ENCODE assay signal across 20 cellular contexts in genomic region chr15:84671211-84671610, GRCh38. TPM values are rescaled to one million over a fixed set of nuclear protein-coding genes. Genes with fewer than 3 reads are reported as not detected.
A peak's percentile ranks its signal among the peaks of the same experiment; 100 is the strongest.
DNase-seq lines count a peak whose midpoint lies in the region; ATAC-seq and TF ChIP-seq lines count a peak whose summit lies in the region.
"Had no signal": no experiment of that assay in that cellular context is flagged by ENCODE, and none has a peak within 500 bp of the region (broad histone marks: within the 10 kb centered on the region; RNA-seq: fewer than 3 reads in every experiment).

No MANE protein-coding gene starts in this region.

- H3K9ac ChIP-seq in fibroblast of lung (ENCODE audit: insufficient read depth, low read length), result no peak overlapping the region
- H3K9ac ChIP-seq: KMS-11 had no signal

- no peak for TF ChIP-seq CTCF in fibroblast of lung (conservative IDR thresholded peaks at IDR 0.05 in 1 of 2, IDR thresholded peaks at IDR 0.05 in 1 of 2; ENCODE audit: low read depth in 1 of 2, low read length in 2 of 2)

- no peak overlapping the region for H3K4me3 Mint-ChIP-seq in activated naive CD4-positive, alpha-beta T cell treated with anti-CD3 and anti-CD28 coated beads, Interleukin-2, amount 50 U/mL, for 24 hours
- no peak overlapping the region for H3K4me3 Mint-ChIP-seq in activated naive CD4-positive, alpha-beta T cell treated with anti-CD3 and anti-CD28 coated beads, Interleukin-2, amount 10 ng/mL, durations not matched to agents 7 days and 5 days
- no peak overlapping the region for H3K4me3 Mint-ChIP-seq in stimulated activated memory B cell treated with anti-CD40 and anti-IgM and Interleukin-4, amounts not matched to agents 10 μg/mL and 1 μg/mL and 100 μg/mL, for 72 hours
- H3K4me3 Mint-ChIP-seq: activated CD4-positive, alpha-beta T cell treated with anti-CD3 and anti-CD28 coated beads, Interleukin-2, amount 10 ng/mL, durations not matched to agents 7 days and 5 days had no signal

- H3K36me3 ChIP-seq in fibroblast of lung (ENCODE audit: control insufficient read depth, insufficient read depth, low read length), result no peaks in the 10 kb centered on the region

- peak overlapping the region; percentile 52 for H3K27ac Mint-ChIP-seq in activated naive CD4-positive, alpha-beta T cell treated with anti-CD3 and anti-CD28 coated beads, Interleukin-2, amount 50 U/mL, for 24 hours
- no peak overlapping the region for H3K27ac Mint-ChIP-seq in activated naive CD4-positive, alpha-beta T cell treated with anti-CD3 and anti-CD28 coated beads, Interleukin-2, amount 10 ng/mL, durations not matched to agents 7 days and 5 days
- peak overlapping the region; percentile 25 for H3K27ac Mint-ChIP-seq in stimulated activated memory B cell treated with anti-CD40 and anti-IgM and Interleukin-4, amounts not matched to agents 10 μg/mL and 1 μg/mL and 100 μg/mL, for 72 hours
- H3K27ac Mint-ChIP-seq: activated CD4-positive, alpha-beta T cell treated with anti-CD3 and anti-CD28 coated beads, Interleukin-2, amount 10 ng/mL, durations not matched to agents 7 days and 5 days had no signal

- H3K36me3 Mint-ChIP-seq in activated naive CD4-positive, alpha-beta T cell treated with anti-CD3 and anti-CD28 coated beads, Interleukin-2, amount 50 U/mL, for 24 hours, result peaks cover 9% of the 10 kb centered on the region
- H3K36me3 Mint-ChIP-seq in activated naive CD4-positive, alpha-beta T cell treated with anti-CD3 and anti-CD28 coated beads, Interleukin-2, amount 10 ng/mL, durations not matched to agents 7 days and 5 days, result peaks cover 57% of the 10 kb centered on the region
- H3K36me3 Mint-ChIP-seq in stimulated activated memory B cell treated with anti-CD40 and anti-IgM and Interleukin-4, amounts not matched to agents 10 μg/mL and 1 μg/mL and 100 μg/mL, for 72 hours, result peaks cover 52% of the 10 kb centered on the region

- H4K20me1 ChIP-seq in fibroblast of lung (ENCODE audit: control insufficient read depth, extremely low read depth, insufficient read depth, low read length), result no peaks in the 10 kb centered on the region

- H3K9me3 Mint-ChIP-seq in activated naive CD4-positive, alpha-beta T cell treated with anti-CD3 and anti-CD28 coated beads, Interleukin-2, amount 50 U/mL, for 24 hours, result no peaks in the 10 kb centered on the region
- H3K9me3 Mint-ChIP-seq in activated naive CD4-positive, alpha-beta T cell treated with anti-CD3 and anti-CD28 coated beads, Interleukin-2, amount 10 ng/mL, durations not matched to agents 7 days and 5 days, result no peaks in the 10 kb centered on the region
- no peaks in the 10 kb centered on the region for H3K9me3 Mint-ChIP-seq in stimulated activated memory B cell treated with anti-CD40 and anti-IgM and Interleukin-4, amounts not matched to agents 10 μg/mL and 1 μg/mL and 100 μg/mL, for 72 hours
- H3K9me3 Mint-ChIP-seq: activated CD4-positive, alpha-beta T cell treated with anti-CD3 and anti-CD28 coated beads, Interleukin-2, amount 10 ng/mL, durations not matched to agents 7 days and 5 days had no signal

- H2AFZ ChIP-seq in fibroblast of lung (ENCODE audit: low read length), result no peak overlapping the region

- peaks cover 10% of the 10 kb centered on the region for H3K4me1 ChIP-seq in fibroblast of lung (ENCODE audit: control insufficient read depth, extremely low read depth, insufficient read depth, low read length)
- H3K4me1 ChIP-seq: lower lobe of right lung had no signal

- DNase-seq in activated naive CD4-positive, alpha-beta T cell treated with anti-CD3 and anti-CD28 coated beads, Interleukin-2, amount 10 ng/mL, durations not matched to agents 7 days and 5 days, result no peak
- DNase-seq in RPMI7951 (ENCODE audit: low read depth), result peak; percentile 78
- peak; percentile 82 to 89 for DNase-seq in fibroblast of lung (ENCODE audit: low read depth in 2 of 2)
- no peak for DNase-seq in NCI-H128 (lab: John Stamatoyannopoulos, UW; ENCODE audit: unreplicated experiment)
- DNase-seq in G401 (ENCODE audit: low spot score), result no peak
- DNase-seq: activated CD4-positive, alpha-beta T cell treated with anti-CD3 and anti-CD28 coated beads, Interleukin-2, amount 10 ng/mL, durations not matched to agents 7 days and 5 days; activated naive CD4-positive, alpha-beta T cell; effector memory CD4-positive, alpha-beta T cell; GF-D8; hippocampal formation; lower lobe of right lung; NCI-H2029 treated with DMSO at 0.1 percent for 48 hours; NK-92 treated with Interleukin-12 subunit alpha and Interleukin-12 subunit beta, amount 100 ng/mL, for 24 hours; stimulated activated CD4-positive, alpha-beta T cell treated with anti-CD3 and anti-CD28 coated beads, Interleukin-15, amount 100 ng/mL, for 24 hours; stimulated activated CD8-positive, alpha-beta memory T cell treated with anti-CD3 and anti-CD28 coated beads, Interleukin-4, amount 100 ng/mL, for 48 hours had no signal

- H3K27me3 ChIP-seq in fibroblast of lung (ENCODE audit: control insufficient read depth, insufficient read depth, low read length), result no peaks in the 10 kb centered on the region

- CTCF ChIA-PET in activated naive CD4-positive, alpha-beta T cell treated with anti-CD3 and anti-CD28 coated beads, Interleukin-2, amount 10 ng/mL, durations not matched to agents 7 days and 5 days (lab: Charles Lee), result interaction anchor here (1.3 kb wide), 1 partner anchor 73 kb away, joined by 3 read pairs; no protein-coding TSS in a partner anchor

- H3K4me1 Mint-ChIP-seq in activated naive CD4-positive, alpha-beta T cell treated with anti-CD3 and anti-CD28 coated beads, Interleukin-2, amount 50 U/mL, for 24 hours, result peaks cover 35% of the 10 kb centered on the region
- peaks cover 4% of the 10 kb centered on the region for H3K4me1 Mint-ChIP-seq in activated naive CD4-positive, alpha-beta T cell treated with anti-CD3 and anti-CD28 coated beads, Interleukin-2, amount 10 ng/mL, durations not matched to agents 7 days and 5 days
- H3K4me1 Mint-ChIP-seq in stimulated activated memory B cell treated with anti-CD40 and anti-IgM and Interleukin-4, amounts not matched to agents 10 μg/mL and 1 μg/mL and 100 μg/mL, for 72 hours, result peaks cover 13% of the 10 kb centered on the region

- H3K9me3 ChIP-seq in fibroblast of lung (ENCODE audit: control insufficient read depth, insufficient read depth, low read depth, low read length), result no peaks in the 10 kb centered on the region
- H3K9me3 ChIP-seq: lower lobe of right lung had no signal

- H3K4me2 ChIP-seq in fibroblast of lung (ENCODE audit: extremely low read depth, insufficient read depth, low read length), result peak overlapping the region; percentile 32
- H3K4me2 ChIP-seq: KMS-11 had no signal

- in situ Hi-C loops in G401 (cut with HindIII; ENCODE audit: low sequenced_read_pairs), result no loop called here

- H3K27me3 Mint-ChIP-seq in activated naive CD4-positive, alpha-beta T cell treated with anti-CD3 and anti-CD28 coated beads, Interleukin-2, amount 50 U/mL, for 24 hours, result no peaks in the 10 kb centered on the region
- H3K27me3 Mint-ChIP-seq in activated naive CD4-positive, alpha-beta T cell treated with anti-CD3 and anti-CD28 coated beads, Interleukin-2, amount 10 ng/mL, durations not matched to agents 7 days and 5 days, result no peaks in the 10 kb centered on the region
- no peaks in the 10 kb centered on the region for H3K27me3 Mint-ChIP-seq in stimulated activated memory B cell treated with anti-CD40 and anti-IgM and Interleukin-4, amounts not matched to agents 10 μg/mL and 1 μg/mL and 100 μg/mL, for 72 hours
- H3K27me3 Mint-ChIP-seq: activated CD4-positive, alpha-beta T cell treated with anti-CD3 and anti-CD28 coated beads, Interleukin-2, amount 10 ng/mL, durations not matched to agents 7 days and 5 days had no signal

- ATAC-seq in stimulated activated memory B cell treated with anti-CD40 and anti-IgM and Interleukin-4, amounts not matched to agents 10 μg/mL and 1 μg/mL and 100 μg/mL, for 72 hours, result no peak
- ATAC-seq in HG03565 (IDR thresholded peaks at IDR 0.05; ENCODE audit: unreplicated experiment), result no peak

- H3K27ac ChIP-seq in fibroblast of lung (ENCODE audit: insufficient read depth, low read length), result no peak overlapping the region
- H3K27ac ChIP-seq: C4-2B, KMS-11, lower lobe of right lung had no signal

- no peaks in the 10 kb centered on the region for H3K79me2 ChIP-seq in fibroblast of lung (ENCODE audit: control insufficient read depth, insufficient read depth, low read length)

- no peak overlapping the region for H3K4me3 ChIP-seq in fibroblast of lung (replicated peaks in 1 of 4; ENCODE audit: control extremely low read depth in 1 of 4, insufficient read depth in 1 of 4, low read depth in 3 of 4, low read length in 4 of 4)
- H3K4me3 ChIP-seq: lower lobe of right lung had no signal

RNA-seq across cellular contexts. Expression of gene NMB, which starts 13.2 kb away (rescaled TPM):
- 29.2 and 36.2 TPM in 2 replicates for total RNA-seq in RPMI7951 (2014; rRNA removed; shearing (Covaris generic))
- 3.1 and 3.6 TPM in 2 replicates for total RNA-seq in fibroblast of lung
- polyA plus RNA-seq in fibroblast of lung, result 1.5 and 2.4 TPM in 2 replicates
- polyA plus RNA-seq in fibroblast of lung (2012), result 4.1 and 7.6 TPM in 2 replicates
- polyA minus RNA-seq in fibroblast of lung (ENCODE audit: low replicate concordance), result 3.9 and 8.8 TPM in 2 replicates
- 4.5 and 5.6 TPM in 2 replicates for total RNA-seq in G401 (2014; rRNA removed; shearing (Covaris generic))

RNA-seq across cellular contexts. Expression of gene WDR73, which starts 17.1 kb away (rescaled TPM):
- total RNA-seq in RPMI7951 (2014; rRNA removed; shearing (Covaris generic)), result 29.7 and 32.7 TPM in 2 replicates
- 38.3 and 51.1 TPM in 2 replicates for total RNA-seq in fibroblast of lung
- 15.6 and 16.8 TPM in 2 replicates for polyA plus RNA-seq in fibroblast of lung
- polyA plus RNA-seq in fibroblast of lung (2012), result 13.5 and 15.6 TPM in 2 replicates
- polyA minus RNA-seq in fibroblast of lung (ENCODE audit: low replicate concordance), result 18.1 and 20.7 TPM in 2 replicates
- 55.7 and 60.4 TPM in 2 replicates for total RNA-seq in G401 (2014; rRNA removed; shearing (Covaris generic))

RNA-seq across cellular contexts. Expression of gene SEC11A, which starts 44.7 kb away (rescaled TPM):
- total RNA-seq in RPMI7951 (2014; rRNA removed; shearing (Covaris generic)), result 257 and 259 TPM in 2 replicates
- total RNA-seq in fibroblast of lung, result 263 and 300 TPM in 2 replicates
- polyA plus RNA-seq in fibroblast of lung, result 243 and 254 TPM in 2 replicates
- 206 and 222 TPM in 2 replicates for polyA plus RNA-seq in fibroblast of lung (2012)
- 45.0 and 50.6 TPM in 2 replicates for polyA minus RNA-seq in fibroblast of lung (ENCODE audit: low replicate concordance)
- 350 and 354 TPM in 2 replicates for total RNA-seq in G401 (2014; rRNA removed; shearing (Covaris generic))

Comparison
In these comparisons a context has a peak if more than half of its experiments do, and no peak if none do; other contexts are left out.
1. DNase-seq: peak in RPMI7951 (single experiment) and fibroblast of lung (2 of 2); none in activated naive CD4-positive, alpha-beta T cell treated with anti-CD3 and anti-CD28 coated beads, Interleukin-2, amount 10 ng/mL, durations not matched to agents 7 days and 5 days (single experiment), NCI-H128 (single experiment) and G401 (single experiment).